Comparison of ENCODE assay signal across 28 cellular contexts in the genomic region with DNA sequence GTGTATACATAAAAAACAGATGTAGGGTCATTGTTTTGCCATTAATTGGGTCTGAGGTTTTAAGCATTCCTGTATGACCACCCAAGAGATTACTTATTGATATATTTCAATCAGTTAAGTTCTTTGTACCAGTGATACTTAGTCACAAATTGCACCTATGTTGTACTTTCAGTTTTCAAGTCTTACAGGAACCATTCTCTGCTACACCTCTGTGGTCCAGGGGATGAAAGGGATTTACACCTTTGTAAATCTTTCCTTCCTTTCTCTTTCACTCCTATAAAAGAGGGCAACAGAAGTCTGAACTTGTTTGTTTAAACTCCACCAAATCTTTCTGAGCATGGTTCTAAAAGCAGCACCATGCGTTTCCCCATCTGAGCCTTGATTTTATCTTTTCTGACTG.
A peak's percentile ranks its signal among the peaks of the same experiment; 100 is the strongest.
DNase-seq lines count a peak whose midpoint lies in the region; ATAC-seq and TF ChIP-seq lines count a peak whose summit lies in the region.
"Had no signal": no experiment of that assay in that cellular context is flagged by ENCODE, and none has a peak within 500 bp of the region (broad histone marks: within the 10 kb centered on the region; RNA-seq: fewer than 3 reads in every experiment).

No MANE protein-coding gene starts in this region.

- H3K4me2 ChIP-seq in PC-3 (ENCODE audit: low read length): no peak overlapping the region
- H3K4me2 ChIP-seq: SK-N-SH had no signal

- no peak overlapping the region for H3K27ac Mint-ChIP-seq in activated naive CD8-positive, alpha-beta T cell treated with anti-CD3 and anti-CD28 coated beads, Interleukin-2, amount 10 ng/mL, durations not matched to agents 7 days and 5 days
- H3K27ac Mint-ChIP-seq in activated naive CD8-positive, alpha-beta T cell treated with anti-CD3 and anti-CD28 coated beads, Interleukin-2, amount 50 U/mL, for 24 hours: no peak overlapping the region
- H3K27ac Mint-ChIP-seq: activated naive CD8-positive, alpha-beta T cell; nephron progenitor cell; stimulated activated memory B cell treated with anti-CD40 and anti-IgM and Interleukin-4, amounts not matched to agents 10 μg/mL and 1 μg/mL and 100 μg/mL, for 72 hours had no signal

- no peaks in the 10 kb centered on the region for H3F3A ChIP-seq in PC-3 (ENCODE audit: low read length, unreplicated experiment)

- H3K9ac ChIP-seq in PC-3 (ENCODE audit: low read length): no peak overlapping the region
- H3K9ac ChIP-seq: SK-N-SH had no signal

- intact Hi-C loops in PC-3 (cut with micrococcal nuclease): no loop called here

- no peak overlapping the region for H3K4me3 Mint-ChIP-seq in activated naive CD8-positive, alpha-beta T cell treated with anti-CD3 and anti-CD28 coated beads, Interleukin-2, amount 10 ng/mL, durations not matched to agents 7 days and 5 days
- no peak overlapping the region for H3K4me3 Mint-ChIP-seq in activated naive CD8-positive, alpha-beta T cell treated with anti-CD3 and anti-CD28 coated beads, Interleukin-2, amount 50 U/mL, for 24 hours
- H3K4me3 Mint-ChIP-seq: activated naive CD8-positive, alpha-beta T cell; nephron progenitor cell; stimulated activated memory B cell treated with anti-CD40 and anti-IgM and Interleukin-4, amounts not matched to agents 10 μg/mL and 1 μg/mL and 100 μg/mL, for 72 hours had no signal

- H3K4me1 Mint-ChIP-seq in activated naive CD8-positive, alpha-beta T cell treated with anti-CD3 and anti-CD28 coated beads, Interleukin-2, amount 10 ng/mL, durations not matched to agents 7 days and 5 days: peaks cover 7% of the 10 kb centered on the region
- H3K4me1 Mint-ChIP-seq in activated naive CD8-positive, alpha-beta T cell treated with anti-CD3 and anti-CD28 coated beads, Interleukin-2, amount 50 U/mL, for 24 hours: peaks cover 4% of the 10 kb centered on the region
- H3K4me1 Mint-ChIP-seq: stimulated activated memory B cell treated with anti-CD40 and anti-IgM and Interleukin-4, amounts not matched to agents 10 μg/mL and 1 μg/mL and 100 μg/mL, for 72 hours had no signal

- H3K4me1 ChIP-seq in PC-3 (ENCODE audit: insufficient read depth, low read length): no peaks in the 10 kb centered on the region
- H3K4me1 ChIP-seq: heart left ventricle, pancreas, right atrium auricular region, spleen, uterus had no signal

- no peaks in the 10 kb centered on the region for H3K27me3 Mint-ChIP-seq in activated naive CD8-positive, alpha-beta T cell treated with anti-CD3 and anti-CD28 coated beads, Interleukin-2, amount 10 ng/mL, durations not matched to agents 7 days and 5 days
- H3K27me3 Mint-ChIP-seq in activated naive CD8-positive, alpha-beta T cell treated with anti-CD3 and anti-CD28 coated beads, Interleukin-2, amount 50 U/mL, for 24 hours: no peaks in the 10 kb centered on the region
- H3K27me3 Mint-ChIP-seq: activated naive CD8-positive, alpha-beta T cell; stimulated activated memory B cell treated with anti-CD40 and anti-IgM and Interleukin-4, amounts not matched to agents 10 μg/mL and 1 μg/mL and 100 μg/mL, for 72 hours had no signal

- no peak for TF ChIP-seq CTCF in PC-3 (conservative IDR thresholded peaks at IDR 0.05; ENCODE audit: low read depth, low read length)

- H3K4me3 ChIP-seq in PC-3 (ENCODE audit: low read length): no peak overlapping the region
- H3K4me3 ChIP-seq: heart left ventricle, pancreas, right atrium auricular region, spleen, uterus had no signal

- H3K9me2 ChIP-seq in PC-3 (replicated peaks; ENCODE audit: low read length): no peaks in the 10 kb centered on the region
- H3K9me2 ChIP-seq: SK-N-SH had no signal

- H4K20me1 ChIP-seq in PC-3 (ENCODE audit: low read length): no peaks in the 10 kb centered on the region

- no peaks in the 10 kb centered on the region for H3K79me2 ChIP-seq in PC-3 (ENCODE audit: low read length)

- no peak overlapping the region for H2AFZ ChIP-seq in PC-3 (ENCODE audit: low read length)

- BruUV-seq in PC-3 (replicated peaks; lab: Mats Ljungman, UMichigan): no TSS peak

- CTCF ChIA-PET in PC-3 (lab: Charles Lee): no interaction called here

- peaks cover 5% of the 10 kb centered on the region for H3K9me3 Mint-ChIP-seq in activated naive CD8-positive, alpha-beta T cell treated with anti-CD3 and anti-CD28 coated beads, Interleukin-2, amount 10 ng/mL, durations not matched to agents 7 days and 5 days
- H3K9me3 Mint-ChIP-seq in activated naive CD8-positive, alpha-beta T cell treated with anti-CD3 and anti-CD28 coated beads, Interleukin-2, amount 50 U/mL, for 24 hours: peaks cover 4% of the 10 kb centered on the region
- H3K9me3 Mint-ChIP-seq: stimulated activated memory B cell treated with anti-CD40 and anti-IgM and Interleukin-4, amounts not matched to agents 10 μg/mL and 1 μg/mL and 100 μg/mL, for 72 hours had no signal

- H3K36me3 ChIP-seq in PC-3 (ENCODE audit: low read depth, low read length): no peaks in the 10 kb centered on the region
- H3K36me3 ChIP-seq: heart left ventricle, pancreas, right atrium auricular region, spleen, uterus had no signal

- no peak for DNase-seq in activated naive CD8-positive, alpha-beta T cell treated with anti-CD3 and anti-CD28 coated beads, Interleukin-2, amount 10 ng/mL, durations not matched to agents 7 days and 5 days
- DNase-seq in activated naive CD8-positive, alpha-beta T cell treated with anti-CD3 and anti-CD28 coated beads, Interleukin-2, amount 50 U/mL, for 24 hours: no peak
- DNase-seq in NOMO-1 (lab: John Stamatoyannopoulos, UW; ENCODE audit: unreplicated experiment in 2 of 2): no peak
- DNase-seq in DMS114 treated with DMSO at 0.1 percent for 48 hours (lab: John Stamatoyannopoulos, UW; ENCODE audit: unreplicated experiment): no peak
- DNase-seq in PC-3: no peak
- no peak for DNase-seq in SHP77 treated with DMSO at 0.1 percent for 48 hours (lab: John Stamatoyannopoulos, UW)
- DNase-seq: activated CD4-positive, alpha-beta T cell treated with anti-CD3 and anti-CD28 coated beads for 48 hours; caudate nucleus; COR-L47; dermis blood vessel endothelial cell; DMS79 treated with DMSO at 0.1 percent for 48 hours; heart left ventricle; Kasumi-1; NCI-H1694 treated with DMSO at 0.1 percent for 48 hours; NCI-H2171 treated with DMSO at 0.1 percent for 48 hours; NCI-H526; nephron progenitor cell; pancreas; SK-N-SH; spleen; stimulated activated CD4-positive, alpha-beta T cell treated with anti-CD3 and anti-CD28 coated beads, Interleukin-4, amount 100 ng/mL, for 1 hour; uterus had no signal

- no peaks in the 10 kb centered on the region for H3K27me3 ChIP-seq in PC-3 (ENCODE audit: low read length)
- H3K27me3 ChIP-seq: heart left ventricle, pancreas, right atrium auricular region, spleen, uterus had no signal

- peak; percentile 67 for ATAC-seq in activated naive CD8-positive, alpha-beta T cell treated with anti-CD3 and anti-CD28 coated beads, Interleukin-2, amount 10 ng/mL, durations not matched to agents 7 days and 5 days (ENCODE audit: low read depth)
- no peak for ATAC-seq in activated naive CD8-positive, alpha-beta T cell treated with anti-CD3 and anti-CD28 coated beads, Interleukin-2, amount 50 U/mL, for 24 hours
- ATAC-seq in GM21717 (IDR thresholded peaks at IDR 0.05; ENCODE audit: unreplicated experiment) (peak; percentile 76), HG03460 (IDR thresholded peaks at IDR 0.05; ENCODE audit: unreplicated experiment) (peak; percentile 70), PC-3 (no peak)
- ATAC-seq: HCT116; heart left ventricle; pancreas; stimulated activated memory B cell treated with anti-CD40 and anti-IgM and Interleukin-4, amounts not matched to agents 10 μg/mL and 1 μg/mL and 100 μg/mL, for 72 hours had no signal

- no peak overlapping the region for H3K27ac ChIP-seq in PC-3 (ENCODE audit: low read length)
- H3K27ac ChIP-seq: heart left ventricle, pancreas, right atrium auricular region, spleen, uterus had no signal

- H3K36me3 Mint-ChIP-seq in activated naive CD8-positive, alpha-beta T cell treated with anti-CD3 and anti-CD28 coated beads, Interleukin-2, amount 10 ng/mL, durations not matched to agents 7 days and 5 days: peaks cover 21% of the 10 kb centered on the region
- peaks cover 4% of the 10 kb centered on the region for H3K36me3 Mint-ChIP-seq in activated naive CD8-positive, alpha-beta T cell treated with anti-CD3 and anti-CD28 coated beads, Interleukin-2, amount 50 U/mL, for 24 hours (ENCODE audit: low read depth)
- H3K36me3 Mint-ChIP-seq: activated naive CD8-positive, alpha-beta T cell; stimulated activated memory B cell treated with anti-CD40 and anti-IgM and Interleukin-4, amounts not matched to agents 10 μg/mL and 1 μg/mL and 100 μg/mL, for 72 hours had no signal

- POLR2A ChIA-PET in activated naive CD8-positive, alpha-beta T cell treated with anti-CD3 and anti-CD28 coated beads, Interleukin-2, amount 10 ng/mL, durations not matched to agents 7 days and 5 days (lab: Charles Lee): no interaction called here
- POLR2A ChIA-PET in PC-3 (lab: Charles Lee; ENCODE audit: unreplicated experiment): no interaction called here

- H3K9me3 ChIP-seq in PC-3 (ENCODE audit: low read length): no peaks in the 10 kb centered on the region
- H3K9me3 ChIP-seq: pancreas, SK-N-SH, uterus had no signal

Comparison
In these comparisons a context has a peak if more than half of its experiments do, and no peak if none do; other contexts are left out.
1. ATAC-seq: peak in activated naive CD8-positive, alpha-beta T cell treated with anti-CD3 and anti-CD28 coated beads, Interleukin-2, amount 10 ng/mL, durations not matched to agents 7 days and 5 days (single experiment), GM21717 (single experiment) and HG03460 (single experiment); none in activated naive CD8-positive, alpha-beta T cell treated with anti-CD3 and anti-CD28 coated beads, Interleukin-2, amount 50 U/mL, for 24 hours (single experiment) and PC-3 (single experiment).